15 cellular contexts compared by ENCODE assay signal in the genomic region with DNA sequence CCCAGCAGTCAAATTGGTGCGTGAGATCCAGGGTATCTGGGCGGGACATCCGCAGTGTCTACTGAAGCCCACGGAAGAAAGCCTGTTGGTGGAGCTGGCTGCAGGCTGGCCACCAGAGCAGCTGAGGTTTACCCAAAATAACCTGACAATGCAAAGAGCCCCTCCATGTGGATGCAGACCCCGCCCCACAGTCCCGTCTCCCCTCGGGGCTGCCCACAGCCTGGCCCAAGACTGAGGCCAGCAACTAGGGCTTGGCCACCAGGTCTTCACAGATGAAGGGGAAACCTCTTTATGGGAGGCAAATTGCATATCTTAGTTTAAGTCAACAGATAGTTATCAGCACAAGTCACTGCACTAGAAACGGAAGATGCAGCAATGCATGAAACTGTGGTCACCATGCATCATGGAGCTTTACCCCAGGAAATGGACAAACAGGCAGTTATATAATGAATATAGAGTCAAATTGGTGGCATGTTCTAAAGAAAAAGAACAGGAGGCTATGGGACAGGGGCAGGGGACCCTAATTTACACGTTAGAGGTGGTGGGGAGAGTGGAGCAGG.
DNase-seq lines count a peak whose midpoint lies in the region; ATAC-seq and TF ChIP-seq lines count a peak whose summit lies in the region.
"Had no signal": no experiment of that assay in that cellular context is flagged by ENCODE, and none has a peak within 500 bp of the region (broad histone marks: within the 10 kb centered on the region; RNA-seq: fewer than 3 reads in every experiment).

No MANE protein-coding gene starts in this region.

- H3K4me1 ChIP-seq in BLaER1 treated with 17β-estradiol and CSF1 and Interleukin-3, amounts not matched to agents 10 nM and 100 nM, result peaks cover 43 to 96% (median 59%) of the 10 kb centered on the region in 10 experiments
- H3K4me1 ChIP-seq in OCI-LY3 (ENCODE audit: low read length) (peaks cover 46% of the 10 kb centered on the region), lower lobe of right lung (peaks cover 10% of the 10 kb centered on the region), vagina (peaks cover 19% of the 10 kb centered on the region)
- H3K4me1 ChIP-seq: HAP-1 had no signal

- no peaks in the 10 kb centered on the region for H4K20me1 ChIP-seq in BLaER1 treated with 17β-estradiol and CSF1 and Interleukin-3, amounts not matched to agents 10 nM and 100 nM
- H4K20me1 ChIP-seq in OCI-LY3 (ENCODE audit: insufficient read depth, low read length), result no peaks in the 10 kb centered on the region

- peak overlapping the region in 10 of 11 experiments; percentile 39 to 82 (median 72); a peak in 16 of 22 replicates for H3K9ac ChIP-seq in BLaER1 treated with 17β-estradiol and CSF1 and Interleukin-3, amounts not matched to agents 10 nM and 100 nM
- H3K9ac ChIP-seq in OCI-LY3 (ENCODE audit: low read length), result no peak overlapping the region

- DNase-seq in glomerular visceral epithelial cell (ENCODE audit: extremely low spot score) (peak; percentile 70), renal cortical epithelial cell (ENCODE audit: low read depth) (peak; percentile 48), lower lobe of right lung (no peak), vagina (ENCODE audit: extremely low spot score in 2 of 2) (no peak)
- DNase-seq: DMS79, Karpas-422, NCI-H1105, NCI-H1694, NCI-H524 had no signal

- peak overlapping the region; percentile 78 to 97 (median 86) for H3K27ac ChIP-seq in BLaER1 treated with 17β-estradiol and CSF1 and Interleukin-3, amounts not matched to agents 10 nM and 100 nM
- H3K27ac ChIP-seq in OCI-LY3 (ENCODE audit: low read length), result 0 out of 2 replicates have a peak overlapping the region, but pooled peaks have one; percentile 3
- H3K27ac ChIP-seq in lower lobe of right lung, result no peak overlapping the region
- H3K27ac ChIP-seq in vagina, result no peak overlapping the region

- H3K4me3 ChIP-seq in BLaER1 treated with 17β-estradiol and CSF1 and Interleukin-3, amounts not matched to agents 10 nM and 100 nM, result peak overlapping the region in 4 of 10 experiments; percentile 1 to 35 (median 20); a peak in 3 of 20 replicates
- H3K4me3 ChIP-seq in OCI-LY3 (ENCODE audit: low read length) (no peak overlapping the region), lower lobe of right lung (no peak overlapping the region), vagina (no peak overlapping the region)
- H3K4me3 ChIP-seq: HAP-1 had no signal

- H3K9me3 ChIP-seq in BLaER1 treated with 17β-estradiol and CSF1 and Interleukin-3, amounts not matched to agents 10 nM and 100 nM (replicated peaks in 1 of 11), result peaks cover 0 to 45% (median 9%) of the 10 kb centered on the region in 11 experiments; a peak in 12 of 22 replicates
- peaks cover 6% of the 10 kb centered on the region; the same call in 1 of the 2 replicates for H3K9me3 ChIP-seq in OCI-LY3 (ENCODE audit: insufficient read depth, low read length)
- no peaks in the 10 kb centered on the region for H3K9me3 ChIP-seq in lower lobe of right lung
- H3K9me3 ChIP-seq in vagina, result no peaks in the 10 kb centered on the region
- H3K9me3 ChIP-seq: HAP-1 had no signal

- TF ChIP-seq CTCF in OCI-LY3 (IDR thresholded peaks at IDR 0.05; ENCODE audit: low read depth, low read length), result no peak
- TF ChIP-seq CTCF in lower lobe of right lung (IDR thresholded peaks at IDR 0.05), result no peak
- TF ChIP-seq CTCF in vagina (IDR thresholded peaks at IDR 0.05), result no peak

- no peak for TF ChIP-seq POLR2A in vagina (IDR thresholded peaks at IDR 0.05)

- peak overlapping the region; percentile 65 to 92 (median 83) for H3K4me2 ChIP-seq in BLaER1 treated with 17β-estradiol and CSF1 and Interleukin-3, amounts not matched to agents 10 nM and 100 nM
- H3K4me2 ChIP-seq in OCI-LY3 (ENCODE audit: low read length), result no peak overlapping the region

- ATAC-seq in GM19328 (IDR thresholded peaks at IDR 0.05; ENCODE audit: unreplicated experiment) (no peak), lower lobe of right lung (no peak)
- ATAC-seq: Panc1, Right ventricle myocardium inferior had no signal

- intact Hi-C loops in lower lobe of right lung (cut with DNase I) (no loop called here), vagina (cut with DNase I) (no loop called here)

- H3K79me2 ChIP-seq in OCI-LY3 (ENCODE audit: low read length), result no peaks in the 10 kb centered on the region

- H3K36me3 ChIP-seq in BLaER1 treated with 17β-estradiol and CSF1 and Interleukin-3, amounts not matched to agents 10 nM and 100 nM, result 0 out of 22 replicates have a peak, but pooled peaks cover 0 to 4% (median 0%) of the 10 kb centered on the region in 11 experiments
- H3K36me3 ChIP-seq in OCI-LY3 (replicated peaks; ENCODE audit: low read depth, low read length) (peaks cover 16% of the 10 kb centered on the region), lower lobe of right lung (no peaks in the 10 kb centered on the region), vagina (no peaks in the 10 kb centered on the region)
- H3K36me3 ChIP-seq: HAP-1 had no signal

- no peak overlapping the region for H2AFZ ChIP-seq in OCI-LY3 (ENCODE audit: low read depth, low read length)

- no peaks in the 10 kb centered on the region for H3K27me3 ChIP-seq in BLaER1 treated with 17β-estradiol and CSF1 and Interleukin-3, amounts not matched to agents 10 nM and 100 nM
- no peaks in the 10 kb centered on the region for H3K27me3 ChIP-seq in OCI-LY3 (ENCODE audit: low read depth, low read length)
- H3K27me3 ChIP-seq in lower lobe of right lung (ENCODE audit: low read depth), result no peaks in the 10 kb centered on the region
- no peaks in the 10 kb centered on the region for H3K27me3 ChIP-seq in vagina

Comparison
In these comparisons a context has a peak if more than half of its experiments do, and no peak if none do; other contexts are left out.
1. H3K27ac ChIP-seq: peak in BLaER1 treated with 17β-estradiol and CSF1 and Interleukin-3, amounts not matched to agents 10 nM and 100 nM (11 of 11) and OCI-LY3 (single experiment); none in lower lobe of right lung (single experiment) and vagina (single experiment).
2. DNase-seq: peak in glomerular visceral epithelial cell (single experiment) and renal cortical epithelial cell (single experiment); none in lower lobe of right lung (single experiment) and vagina (0 of 2).